Comparison of ENCODE assay signal across 8 cellular contexts in the genomic region with DNA sequence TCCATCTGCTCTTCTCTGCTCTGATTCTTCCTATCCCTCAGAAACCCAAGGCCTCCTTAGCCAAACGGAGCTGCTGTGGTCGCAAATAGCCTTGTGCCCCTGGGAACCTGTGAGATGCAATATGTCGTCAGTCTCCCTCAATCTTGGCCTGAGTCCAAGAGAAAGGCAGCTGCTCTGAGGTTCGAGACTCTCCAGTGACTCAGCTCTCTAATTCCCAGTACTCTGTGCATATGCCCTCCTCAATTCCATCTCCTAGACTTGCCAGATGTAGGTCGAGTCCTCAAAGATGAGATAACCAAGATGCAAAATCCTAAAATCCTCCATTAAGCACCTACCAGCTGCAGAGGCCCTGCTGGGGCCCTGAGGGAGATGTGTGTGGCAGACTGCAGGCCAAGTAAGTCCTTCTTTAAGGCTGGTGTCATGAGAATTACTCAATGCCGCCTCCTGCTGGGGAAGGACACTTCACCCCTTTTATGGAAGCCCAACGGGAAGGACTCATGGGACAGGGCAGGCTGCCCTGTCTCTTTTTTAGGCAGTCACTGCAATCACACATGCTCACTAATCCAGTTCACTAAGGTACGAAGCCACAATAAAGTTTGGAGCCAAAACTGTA. TPM values are rescaled to one million over a fixed set of nuclear protein-coding genes. Genes with fewer than 3 reads are reported as not detected.
DNase-seq lines count a peak whose midpoint lies in the region; ATAC-seq, FAIRE-seq and TF ChIP-seq lines count a peak whose summit lies in the region.

No MANE protein-coding gene starts in this region.

- H4K20me1 ChIP-seq in K562 (replicated peaks; ENCODE audit: control insufficient read depth, insufficient read depth, low read length) = no peaks in the 10 kb centered on the region

- H3K36me3 ChIP-seq in K562 (ENCODE audit: control insufficient read depth, insufficient read depth, low read length) = no peaks in the 10 kb centered on the region
- no peaks in the 10 kb centered on the region for H3K36me3 ChIP-seq in lower lobe of right lung
- H3K36me3 ChIP-seq in sigmoid colon = no peaks in the 10 kb centered on the region

- CTCF ChIA-PET in AG04450 (lab: Charles Lee) = interaction anchor here (0.6 to 9.9 kb wide), 6 partner anchors 12 to 543 kb away, joined by 3 to 183 read pairs (median 6); partner anchors contain the start of gene VARS2
- CTCF ChIA-PET in RWPE1 (lab: Yijun Ruan, JAX) = interaction anchor here (0.8 to 1.2 kb wide), 2 partner anchors 23 to 353 kb away, joined by 3 to 4 read pairs; no protein-coding TSS in a partner anchor
- CTCF ChIA-PET in K562 (lab: Yijun Ruan, JAX; ENCODE audit: low intra/inter-chr PET ratio) = interaction anchor here (0.6 to 3.1 kb wide), 7 partner anchors 168 to 630 kb away, joined by 3 to 19 read pairs (median 3); no protein-coding TSS in a partner anchor

- ATAC-seq in K562 (peak; percentile 83), lower lobe of right lung (no peak), HG03135 (IDR thresholded peaks at IDR 0.05; ENCODE audit: unreplicated experiment) (no peak)

- 4% methylated on average over 8 of the region's 8 CpGs for WGBS in K562 (ENCODE audit: insufficient coverage, low coverage, missing lambda C conversion rate)
- 39 to 68% methylated on average over 8 of the region's 8 CpGs for WGBS in sigmoid colon, 2 donors

- peak overlapping the region; percentile 57 for H3K4me2 ChIP-seq in K562 (ENCODE audit: insufficient read depth, low read length)

- intact Hi-C loops in K562 (cut with micrococcal nuclease) (loop anchor here (5.0 kb wide), 2 partner anchors 207 to 342 kb away; partner anchors contain the start of genes FLOT1 and IER3), lower lobe of right lung (cut with DNase I) (no loop called here), sigmoid colon (cut with DNase I) (loop anchor here (10.0 kb wide), 1 partner anchor 339 kb away; the partner anchor contains the start of genes FLOT1 and IER3)

- peak; percentile 88 for FAIRE-seq in K562 (lab: Jason Lieb, UNC)

- H3K27me3 ChIP-seq in AG04450 (ENCODE audit: control insufficient read depth, insufficient read depth, low read length) (no peaks in the 10 kb centered on the region), K562 (ENCODE audit: control insufficient read depth in 2 of 2, insufficient read depth in 2 of 2, low read length in 2 of 2) (no peaks in the 10 kb centered on the region), lower lobe of right lung (ENCODE audit: low read depth) (no peaks in the 10 kb centered on the region), sigmoid colon (peaks cover 0 to 27% (median 0%) of the 10 kb centered on the region in 3 donors)

- TF ChIP-seq POLR2A in K562 (conservative IDR thresholded peaks at IDR 0.05) (no peak), sigmoid colon (IDR thresholded peaks at IDR 0.05) (no peak)

- no peaks in the 10 kb centered on the region for H3K9me3 ChIP-seq in AG04450 (ENCODE audit: control insufficient read depth, insufficient read depth, low read length)
- no peaks in the 10 kb centered on the region for H3K9me3 ChIP-seq in K562 (replicated peaks; ENCODE audit: control insufficient read depth, insufficient read depth, low read depth, low read length)
- no peaks in the 10 kb centered on the region for H3K9me3 ChIP-seq in lower lobe of right lung
- H3K9me3 ChIP-seq in sigmoid colon = no peaks in the 10 kb centered on the region

- H3K9me1 ChIP-seq in K562 (ENCODE audit: control insufficient read depth, insufficient read depth, low read length) = no peaks in the 10 kb centered on the region

- H3K9ac ChIP-seq in K562 (ENCODE audit: insufficient read depth in 1 of 2, low read depth in 2 of 2, low read length in 2 of 2) = no peak overlapping the region

- no peaks in the 10 kb centered on the region for H3K79me2 ChIP-seq in K562 (ENCODE audit: control insufficient read depth, insufficient read depth, low read length)

- TF ChIP-seq CTCF in AG04450 (IDR thresholded peaks at IDR 0.05; ENCODE audit: low read depth, low read length) (peak; percentile 51), GM13977 (IDR thresholded peaks at IDR 0.05; ENCODE audit: extremely low read depth, insufficient read depth, missing control alignments) (peak; percentile 63), RWPE1 (conservative IDR thresholded peaks at IDR 0.05; ENCODE audit: low read depth) (no peak), K562 (IDR thresholded peaks at IDR 0.05 in 2 of 3, conservative IDR thresholded peaks at IDR 0.05 in 1 of 3; ENCODE audit: insufficient read depth in 2 of 3, low read depth in 1 of 3, low read length in 3 of 3) (peak; percentile 78 to 89 (median 84)), lower lobe of right lung (IDR thresholded peaks at IDR 0.05) (peak; percentile 43), sigmoid colon (IDR thresholded peaks at IDR 0.05) (no peak)

- peak; percentile 31 to 66 for TF ChIP-seq RAD21 in K562 (CRISPR knock-in tag; conservative IDR thresholded peaks at IDR 0.05 in 1 of 2, IDR thresholded peaks at IDR 0.05 in 1 of 2)

- H3K27ac ChIP-seq in AG04450 (ENCODE audit: low read depth, low read length) (no peak overlapping the region), RWPE1 (peak overlapping the region; percentile 48), K562 (ENCODE audit: extremely low read depth, low read depth, low read length) (no peak overlapping the region), lower lobe of right lung (no peak overlapping the region), sigmoid colon (no peak overlapping the region)

- no TSS peak for BruUV-seq in K562 (replicated peaks; lab: Mats Ljungman, UMichigan)

- peak; percentile 61 for DNase-seq in AG04450 (ENCODE audit: low read depth, low spot score)
- DNase-seq in GM13977 (ENCODE audit: low spot score) = peak; percentile 35
- DNase-seq in RWPE1 (ENCODE audit: low spot score) = no peak
- DNase-seq in K562 (ENCODE audit: extremely low read depth in 1 of 4, low spot score in 3 of 4) = peak; percentile 69 to 87 (median 71)
- DNase-seq in lower lobe of right lung = no peak
- DNase-seq in superior temporal gyrus (ENCODE audit: extremely low spot score) = no peak
- no peak for DNase-seq in sigmoid colon

- in situ Hi-C loops in GM13977 (cut with MboI; ENCODE audit: low pct_unique_long_range_greater_than_20kb, low sequenced_read_pairs, unreplicated experiment) = no loop called here
- in situ Hi-C loops in K562 (cut with MboI) = loop anchor here (10.0 kb wide), 1 partner anchor 409 kb away; the partner anchor contains the start of gene DHX16

- TF ChIP-seq EP300 in K562 (IDR thresholded peaks at IDR 0.05; ENCODE audit: low read length) (peak; percentile 39; the same call in 1 of the 2 replicates), sigmoid colon (IDR thresholded peaks at IDR 0.05) (no peak)

- H3K4me1 ChIP-seq in K562 (replicated peaks in 1 of 2; ENCODE audit: control insufficient read depth in 2 of 2, insufficient read depth in 2 of 2, low read length in 2 of 2) = peaks cover 12 to 20% of the 10 kb centered on the region in 2 experiments
- peaks cover 19% of the 10 kb centered on the region for H3K4me1 ChIP-seq in lower lobe of right lung
- peaks cover 0 to 14% (median 8%) of the 10 kb centered on the region in 4 donors for H3K4me1 ChIP-seq in sigmoid colon

- H3K4me3 ChIP-seq in AG04450 (ENCODE audit: low read depth, low read length) (no peak overlapping the region), K562 (no peak overlapping the region), lower lobe of right lung (no peak overlapping the region), sigmoid colon (no peak overlapping the region)

- POLR2A ChIA-PET in AG04450 (lab: Yijun Ruan, JAX) = interaction anchor here (1.1 kb wide), 1 partner anchor 255 kb away, joined by 3 read pairs; no protein-coding TSS in a partner anchor
- POLR2A ChIA-PET in RWPE1 (lab: Yijun Ruan, JAX; ENCODE audit: low non-redundant PET) = no interaction called here
- POLR2A ChIA-PET in K562 (lab: Yijun Ruan, JAX) = interaction anchor here (0.6 to 1.2 kb wide), 8 partner anchors 8 to 602 kb away, joined by 3 to 4 read pairs (median 4); partner anchors contain the start of gene FLOT1

- 0 out of 2 replicates have a peak overlapping the region, but pooled peaks have one; percentile 18 for H2AFZ ChIP-seq in K562 (ENCODE audit: low read depth, low read length)

RNA-seq across cellular contexts. Expression of gene C6orf15, which starts 28.5 kb away (rescaled TPM):
- polyA plus RNA-seq in AG04450 (2011; rRNA removed) = not detected in 2 replicates
- polyA minus RNA-seq in AG04450 (2011; rRNA and poly(A)+ RNA removed) = not detected in 2 replicates
- not detected in 2 replicates for total RNA-seq in K562 (2011; cell fraction: chromatin; rRNA removed; ENCODE audit: low replicate concordance)
- not detected in 2 replicates for total RNA-seq in K562 (2011; cell fraction: nucleolus; rRNA removed)
- not detected in 2 replicates for total RNA-seq in K562 (2011; cell fraction: nucleoplasm; rRNA removed)
- total RNA-seq in K562 (2014; rRNA removed) = not detected in 2 replicates
- not detected in 2 replicates for total RNA-seq in K562 (2014; rRNA removed; fragmentation: Illumina TruSeq; extraction: Trizol)
- not detected in 2 replicates for total RNA-seq in K562 (2015; rRNA removed; fragmentation: Illumina TruSeq; extraction: Trizol)
- not detected in 2 replicates for total RNA-seq in K562 (2021)
- not detected in 2 replicates for polyA plus RNA-seq in K562 (2011; rRNA removed)
- not detected in 2 replicates for polyA plus RNA-seq in K562 (2011; cell fraction: cytosol; rRNA removed)
- polyA plus RNA-seq in K562 (2011; cell fraction: nucleus; rRNA removed) = not detected in 2 replicates
- not detected in 2 replicates for polyA plus RNA-seq in K562 (2012)
- polyA plus RNA-seq in K562 (2014; fragmentation: Illumina TruSeq; extraction: Trizol) = not detected in 2 replicates
- polyA plus RNA-seq in K562 (2014; fragmentation: Nextera tagmentation; extraction: Ambion mirVana) = not detected
- polyA plus RNA-seq in K562 (2014; rRNA removed) = not detected in 2 replicates
- polyA minus RNA-seq in K562 (2011; rRNA and poly(A)+ RNA removed) = not detected in 2 replicates
- not detected in 2 replicates for polyA minus RNA-seq in K562 (2011; cell fraction: cytosol; rRNA and poly(A)+ RNA removed)
- not detected in 2 replicates for polyA minus RNA-seq in K562 (2011; cell fraction: nucleus; rRNA and poly(A)+ RNA removed)
- total RNA-seq in lower lobe of right lung = not detected
- not detected for total RNA-seq in sigmoid colon
- polyA plus RNA-seq in sigmoid colon = not detected

RNA-seq across cellular contexts. Expression of gene PSORS1C1, which starts 30.8 kb away (rescaled TPM):
- polyA plus RNA-seq in AG04450 (2011; rRNA removed) = 0.94 and 1.6 TPM in 2 replicates
- 2.2 and 4.2 TPM in 2 replicates for polyA minus RNA-seq in AG04450 (2011; rRNA and poly(A)+ RNA removed)
- 0.49 TPM in 1 of 2 replicates, not detected in the other for total RNA-seq in K562 (2011; cell fraction: chromatin; rRNA removed; ENCODE audit: low replicate concordance)
- total RNA-seq in K562 (2011; cell fraction: nucleolus; rRNA removed) = 0.39 and 1.2 TPM in 2 replicates
- 0.53 TPM in 1 of 2 replicates, not detected in the other for total RNA-seq in K562 (2011; cell fraction: nucleoplasm; rRNA removed)
- not detected in 2 replicates for total RNA-seq in K562 (2014; rRNA removed)
- not detected in 2 replicates for total RNA-seq in K562 (2014; rRNA removed; fragmentation: Illumina TruSeq; extraction: Trizol)
- total RNA-seq in K562 (2015; rRNA removed; fragmentation: Illumina TruSeq; extraction: Trizol) = not detected in 2 replicates
- not detected in 2 replicates for total RNA-seq in K562 (2021)
- polyA plus RNA-seq in K562 (2011; rRNA removed) = 0.14 TPM in 1 of 2 replicates, not detected in the other
- 0.10 TPM in 1 of 2 replicates, not detected in the other for polyA plus RNA-seq in K562 (2011; cell fraction: cytosol; rRNA removed)
- 0.39 and 0.75 TPM in 2 replicates for polyA plus RNA-seq in K562 (2011; cell fraction: nucleus; rRNA removed)
- polyA plus RNA-seq in K562 (2012) = 0.14 and 0.34 TPM in 2 replicates
- polyA plus RNA-seq in K562 (2014; fragmentation: Illumina TruSeq; extraction: Trizol) = not detected in 2 replicates
- polyA plus RNA-seq in K562 (2014; fragmentation: Nextera tagmentation; extraction: Ambion mirVana) = under 1 TPM in 1 of 2 experiments, not detected in 1; 0.11 TPM
- 0.27 TPM in 1 of 2 replicates, not detected in the other for polyA plus RNA-seq in K562 (2014; rRNA removed)
- not detected in 2 replicates for polyA minus RNA-seq in K562 (2011; rRNA and poly(A)+ RNA removed)
- not detected in 2 replicates for polyA minus RNA-seq in K562 (2011; cell fraction: cytosol; rRNA and poly(A)+ RNA removed)
- polyA minus RNA-seq in K562 (2011; cell fraction: nucleus; rRNA and poly(A)+ RNA removed) = not detected in 2 replicates
- total RNA-seq in lower lobe of right lung = 10.5 TPM
- 1 to 10 TPM in 1 of 4 donors, under 1 TPM in 3; 0.49 to 2.7 (median 0.63) TPM for total RNA-seq in sigmoid colon
- polyA plus RNA-seq in sigmoid colon = 10 to 100 TPM in 1 of 3 donors, 1 to 10 TPM in 2; 4.2 to 33.3 (median 5.4) TPM

RNA-seq across cellular contexts. Expression of gene CDSN, which starts 36.4 kb away (rescaled TPM):
- polyA plus RNA-seq in AG04450 (2011; rRNA removed) = not detected in 2 replicates
- not detected in 2 replicates for polyA minus RNA-seq in AG04450 (2011; rRNA and poly(A)+ RNA removed)
- total RNA-seq in K562 (2011; cell fraction: chromatin; rRNA removed; ENCODE audit: low replicate concordance) = not detected in 2 replicates
- total RNA-seq in K562 (2011; cell fraction: nucleolus; rRNA removed) = not detected in 2 replicates
- not detected in 2 replicates for total RNA-seq in K562 (2011; cell fraction: nucleoplasm; rRNA removed)
- not detected in 2 replicates for total RNA-seq in K562 (2014; rRNA removed)
- total RNA-seq in K562 (2014; rRNA removed; fragmentation: Illumina TruSeq; extraction: Trizol) = not detected in 2 replicates
- not detected in 2 replicates for total RNA-seq in K562 (2015; rRNA removed; fragmentation: Illumina TruSeq; extraction: Trizol)
- not detected in 2 replicates for total RNA-seq in K562 (2021)
- not detected in 2 replicates for polyA plus RNA-seq in K562 (2011; rRNA removed)
- not detected in 2 replicates for polyA plus RNA-seq in K562 (2011; cell fraction: cytosol; rRNA removed)
- not detected in 2 replicates for polyA plus RNA-seq in K562 (2011; cell fraction: nucleus; rRNA removed)
- polyA plus RNA-seq in K562 (2012) = not detected in 2 replicates
- not detected in 2 replicates for polyA plus RNA-seq in K562 (2014; fragmentation: Illumina TruSeq; extraction: Trizol)
- not detected for polyA plus RNA-seq in K562 (2014; fragmentation: Nextera tagmentation; extraction: Ambion mirVana)
- polyA plus RNA-seq in K562 (2014; rRNA removed) = not detected in 2 replicates
- not detected in 2 replicates for polyA minus RNA-seq in K562 (2011; rRNA and poly(A)+ RNA removed)
- not detected in 2 replicates for polyA minus RNA-seq in K562 (2011; cell fraction: cytosol; rRNA and poly(A)+ RNA removed)
- not detected in 2 replicates for polyA minus RNA-seq in K562 (2011; cell fraction: nucleus; rRNA and poly(A)+ RNA removed)
- not detected for total RNA-seq in lower lobe of right lung
- total RNA-seq in sigmoid colon = not detected
- not detected for polyA plus RNA-seq in sigmoid colon

RNA-seq across cellular contexts. Expression of gene PSORS1C2, which starts 55.0 kb away (rescaled TPM):
- not detected in 2 replicates for polyA plus RNA-seq in AG04450 (2011; rRNA removed)
- not detected in 2 replicates for polyA minus RNA-seq in AG04450 (2011; rRNA and poly(A)+ RNA removed)
- not detected in 2 replicates for total RNA-seq in K562 (2011; cell fraction: chromatin; rRNA removed; ENCODE audit: low replicate concordance)
- not detected in 2 replicates for total RNA-seq in K562 (2011; cell fraction: nucleolus; rRNA removed)
- not detected in 2 replicates for total RNA-seq in K562 (2011; cell fraction: nucleoplasm; rRNA removed)
- not detected in 2 replicates for total RNA-seq in K562 (2014; rRNA removed)
- not detected in 2 replicates for total RNA-seq in K562 (2014; rRNA removed; fragmentation: Illumina TruSeq; extraction: Trizol)
- total RNA-seq in K562 (2015; rRNA removed; fragmentation: Illumina TruSeq; extraction: Trizol) = not detected in 2 replicates
- total RNA-seq in K562 (2021) = not detected in 2 replicates
- polyA plus RNA-seq in K562 (2011; rRNA removed) = not detected in 2 replicates
- polyA plus RNA-seq in K562 (2011; cell fraction: cytosol; rRNA removed) = not detected in 2 replicates
- polyA plus RNA-seq in K562 (2011; cell fraction: nucleus; rRNA removed) = not detected in 2 replicates
- 0.07 TPM in 1 of 2 replicates, not detected in the other for polyA plus RNA-seq in K562 (2012)
- not detected in 2 replicates for polyA plus RNA-seq in K562 (2014; fragmentation: Illumina TruSeq; extraction: Trizol)
- polyA plus RNA-seq in K562 (2014; fragmentation: Nextera tagmentation; extraction: Ambion mirVana) = not detected
- not detected in 2 replicates for polyA plus RNA-seq in K562 (2014; rRNA removed)
- not detected in 2 replicates for polyA minus RNA-seq in K562 (2011; rRNA and poly(A)+ RNA removed)
- polyA minus RNA-seq in K562 (2011; cell fraction: cytosol; rRNA and poly(A)+ RNA removed) = not detected in 2 replicates
- not detected in 2 replicates for polyA minus RNA-seq in K562 (2011; cell fraction: nucleus; rRNA and poly(A)+ RNA removed)
- total RNA-seq in lower lobe of right lung = not detected
- not detected for total RNA-seq in sigmoid colon
- not detected for polyA plus RNA-seq in sigmoid colon

Comparison
In these comparisons a context has a peak if more than half of its experiments do, and no peak if none do; other contexts are left out.
1. DNase-seq: peak in AG04450 (single experiment), GM13977 (single experiment) and K562 (4 of 4); none in RWPE1 (single experiment), lower lobe of right lung (single experiment), superior temporal gyrus (single experiment) and sigmoid colon (single experiment).
2. CTCF ChIP-seq: peak in AG04450 (single experiment), GM13977 (single experiment), K562 (3 of 3) and lower lobe of right lung (single experiment); none in RWPE1 (single experiment) and sigmoid colon (0 of 4).